Comparison of ENCODE assay signal across 1 cellular context in the genomic region with DNA sequence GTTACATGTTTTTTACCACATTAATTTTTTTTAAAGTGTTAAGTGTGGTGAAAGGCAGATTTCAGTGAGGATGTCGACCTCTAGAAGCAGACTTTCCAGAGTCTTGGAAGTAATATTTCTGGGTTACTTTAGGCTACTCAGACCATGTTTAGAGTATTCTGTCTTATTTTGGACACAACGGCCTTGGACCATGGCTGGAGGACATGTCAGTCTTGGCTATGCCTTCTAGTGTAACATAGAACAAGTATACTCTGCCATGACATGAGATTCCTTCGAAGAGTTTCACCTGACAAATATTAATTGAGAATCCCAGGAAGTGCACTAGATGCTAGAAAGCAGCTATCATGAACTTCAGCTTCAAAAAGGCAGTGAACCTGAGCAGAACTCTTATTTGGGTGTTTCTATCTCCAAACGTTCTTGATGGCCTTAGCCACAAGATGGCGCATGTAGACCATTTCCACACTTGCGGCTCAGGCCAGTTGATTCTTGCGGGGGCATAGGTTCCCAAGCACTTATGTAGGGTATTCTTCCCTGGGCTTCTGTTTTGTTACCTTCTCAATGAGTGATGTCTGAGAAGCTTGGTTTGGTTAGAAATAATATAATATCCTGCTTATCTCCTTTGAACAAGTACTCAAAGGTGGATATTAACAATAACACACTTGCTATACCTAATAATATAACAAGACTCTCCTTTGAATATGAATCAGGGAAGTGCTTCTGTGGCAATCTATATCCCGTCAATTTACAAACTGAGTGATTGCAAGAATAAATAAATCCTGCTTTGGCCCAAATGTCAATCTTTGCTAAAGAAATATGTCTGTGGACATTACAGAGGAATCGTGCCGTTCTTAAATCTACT.
TF ChIP-seq lines count a peak whose summit lies in the region.

No MANE protein-coding gene starts in this region.

TF ChIP-seq in HepG2, 621 proteins besides CTCF, POLR2A, EP300 and RAD21 (continued from another document and continues in another):
- no peak for TF ChIP-seq ZNF816 (CRISPR knock-in tag; IDR thresholded peaks at IDR 0.05; ENCODE audit: borderline replicate concordance)
- TF ChIP-seq RAD51 (IDR thresholded peaks at IDR 0.05; ENCODE audit: borderline replicate concordance) = no peak
- TF ChIP-seq ZNF567 (CRISPR knock-in tag; IDR thresholded peaks at IDR 0.05; ENCODE audit: borderline replicate concordance) = no peak
- TF ChIP-seq NBN (conservative IDR thresholded peaks at IDR 0.05) = no peak
- TF ChIP-seq FOXP4 (CRISPR knock-in tag; IDR thresholded peaks at IDR 0.05) = no peak
- no peak for TF ChIP-seq ZNF484 (CRISPR knock-in tag; IDR thresholded peaks at IDR 0.05; ENCODE audit: borderline replicate concordance, low read depth)
- 0 out of 2 replicates have a peak, but pooled peaks have one; percentile 31 for TF ChIP-seq ZKSCAN8 (CRISPR knock-in tag; IDR thresholded peaks at IDR 0.05; ENCODE audit: borderline replicate concordance)
- TF ChIP-seq ZNF12 (CRISPR knock-in tag; IDR thresholded peaks at IDR 0.05) = no peak
- no peak for TF ChIP-seq POLR2AphosphoS2 (IDR thresholded peaks at IDR 0.05; ENCODE audit: low read depth, low read length)
- no peak for TF ChIP-seq YEATS2 (CRISPR knock-in tag; IDR thresholded peaks at IDR 0.05; ENCODE audit: borderline replicate concordance)
- TF ChIP-seq, protein P1, sequence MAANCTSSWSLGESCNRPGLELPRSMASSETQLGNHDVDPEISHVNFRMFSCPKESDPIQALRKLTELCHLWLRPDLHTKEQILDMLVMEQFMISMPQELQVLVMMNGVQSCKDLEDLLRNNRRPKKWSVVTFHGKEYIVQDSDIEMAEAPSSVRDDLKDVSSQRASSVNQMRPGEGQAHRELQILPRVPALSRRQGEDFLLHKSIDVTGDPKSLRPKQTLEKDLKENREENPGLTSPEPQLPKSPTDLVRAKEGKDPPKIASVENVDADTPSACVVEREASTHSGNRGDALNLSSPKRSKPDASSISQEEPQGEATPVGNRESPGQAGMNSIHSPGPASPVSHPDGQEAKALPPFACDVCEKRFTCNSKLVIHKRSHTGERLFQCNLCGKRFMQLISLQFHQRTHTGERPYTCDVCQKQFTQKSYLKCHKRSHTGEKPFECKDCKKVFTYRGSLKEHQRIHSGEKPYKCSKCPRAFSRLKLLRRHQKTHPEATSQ (CRISPR knock-in tag; IDR thresholded peaks at IDR 0.05; ENCODE audit: borderline replicate concordance) = no peak
- peak; percentile 61 for TF ChIP-seq XRCC5 (optimal IDR thresholded peaks at IDR 0.05; ENCODE audit: low read length)
- TF ChIP-seq ZNF777 (CRISPR knock-in tag; IDR thresholded peaks at IDR 0.05) = no peak
- TF ChIP-seq THRA (CRISPR knock-in tag; IDR thresholded peaks at IDR 0.05; ENCODE audit: borderline replicate concordance) = no peak
- TF ChIP-seq ZNF75D (CRISPR knock-in tag; IDR thresholded peaks at IDR 0.05; ENCODE audit: borderline replicate concordance) = no peak
- 0 out of 2 replicates have a peak, but pooled peaks have one; percentile 46 for TF ChIP-seq KAT8 (CRISPR knock-in tag; IDR thresholded peaks at IDR 0.05)
- no peak for TF ChIP-seq ZNF619 (CRISPR knock-in tag; IDR thresholded peaks at IDR 0.05)
- peak; percentile 21; the same call in 1 of the 2 replicates for TF ChIP-seq SAP130 (CRISPR knock-in tag; IDR thresholded peaks at IDR 0.05; ENCODE audit: low read depth)
- TF ChIP-seq NCOR1 (IDR thresholded peaks at IDR 0.05; ENCODE audit: borderline replicate concordance, low read length) = no peak
- no peak for TF ChIP-seq ZNF143 (CRISPR knock-in tag; IDR thresholded peaks at IDR 0.05)
- no peak for TF ChIP-seq ZSCAN30 (CRISPR knock-in tag; IDR thresholded peaks at IDR 0.05)
- no peak for TF ChIP-seq ZNF333 (CRISPR knock-in tag; IDR thresholded peaks at IDR 0.05; ENCODE audit: borderline replicate concordance)
- TF ChIP-seq HNF1A (IDR thresholded peaks at IDR 0.05; ENCODE audit: low read depth) = no peak
- TF ChIP-seq HNF1A (CRISPR knock-in tag; IDR thresholded peaks at IDR 0.05; ENCODE audit: borderline replicate concordance) = no peak
- no peak for TF ChIP-seq POLR2G (IDR thresholded peaks at IDR 0.05; ENCODE audit: low read depth, low read length)
- TF ChIP-seq, protein P2, sequence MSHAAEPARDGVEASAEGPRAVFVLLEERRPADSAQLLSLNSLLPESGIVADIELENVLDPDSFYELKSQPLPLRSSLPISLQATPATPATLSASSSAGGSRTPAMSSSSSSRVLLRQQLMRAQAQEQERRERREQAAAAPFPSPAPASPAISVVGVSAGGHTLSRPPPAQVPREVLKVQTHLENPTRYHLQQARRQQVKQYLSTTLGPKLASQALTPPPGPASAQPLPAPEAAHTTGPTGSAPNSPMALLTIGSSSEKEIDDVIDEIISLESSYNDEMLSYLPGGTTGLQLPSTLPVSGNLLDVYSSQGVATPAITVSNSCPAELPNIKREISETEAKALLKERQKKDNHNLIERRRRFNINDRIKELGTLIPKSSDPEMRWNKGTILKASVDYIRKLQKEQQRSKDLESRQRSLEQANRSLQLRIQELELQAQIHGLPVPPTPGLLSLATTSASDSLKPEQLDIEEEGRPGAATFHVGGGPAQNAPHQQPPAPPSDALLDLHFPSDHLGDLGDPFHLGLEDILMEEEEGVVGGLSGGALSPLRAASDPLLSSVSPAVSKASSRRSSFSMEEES (CRISPR knock-in tag; IDR thresholded peaks at IDR 0.05) = no peak
- no peak for TF ChIP-seq GATAD1 (CRISPR knock-in tag; IDR thresholded peaks at IDR 0.05)
- no peak for TF ChIP-seq ZNF530 (CRISPR knock-in tag; IDR thresholded peaks at IDR 0.05; ENCODE audit: low read depth)
- TF ChIP-seq SMC3 (IDR thresholded peaks at IDR 0.05; ENCODE audit: low read length) = peak; percentile 83
- peak; percentile 43; the same call in 1 of the 2 replicates for TF ChIP-seq KDM2A (CRISPR knock-in tag; IDR thresholded peaks at IDR 0.05; ENCODE audit: borderline replicate concordance, low read depth)
- TF ChIP-seq ZSCAN29 (CRISPR knock-in tag; conservative IDR thresholded peaks at IDR 0.05) = no peak
- TF ChIP-seq WIZ (CRISPR knock-in tag; IDR thresholded peaks at IDR 0.05) = no peak
- 0 out of 2 replicates have a peak, but pooled peaks have one; percentile 29 for TF ChIP-seq ERF (CRISPR knock-in tag; IDR thresholded peaks at IDR 0.05)
- TF ChIP-seq GABPA (IDR thresholded peaks at IDR 0.05; ENCODE audit: low read depth, low read length) = no peak
- TF ChIP-seq GABPA (CRISPR knock-in tag; IDR thresholded peaks at IDR 0.05; ENCODE audit: low read depth) = no peak
- peak; percentile 97 for TF ChIP-seq STAG1 (CRISPR knock-in tag; IDR thresholded peaks at IDR 0.05)
- peak; percentile 44; the same call in 1 of the 2 replicates for TF ChIP-seq ELF3 (CRISPR knock-in tag; IDR thresholded peaks at IDR 0.05)
- TF ChIP-seq KIAA2018 (CRISPR knock-in tag; IDR thresholded peaks at IDR 0.05; ENCODE audit: borderline replicate concordance) = no peak
- no peak for TF ChIP-seq ZZZ3 (CRISPR knock-in tag; IDR thresholded peaks at IDR 0.05; ENCODE audit: borderline replicate concordance)
- no peak for TF ChIP-seq HNRNPH1 (optimal IDR thresholded peaks at IDR 0.05; ENCODE audit: low read depth, low read length)
- no peak for TF ChIP-seq KLF12 (CRISPR knock-in tag; IDR thresholded peaks at IDR 0.05; ENCODE audit: borderline replicate concordance)
